In the genomic region with DNA sequence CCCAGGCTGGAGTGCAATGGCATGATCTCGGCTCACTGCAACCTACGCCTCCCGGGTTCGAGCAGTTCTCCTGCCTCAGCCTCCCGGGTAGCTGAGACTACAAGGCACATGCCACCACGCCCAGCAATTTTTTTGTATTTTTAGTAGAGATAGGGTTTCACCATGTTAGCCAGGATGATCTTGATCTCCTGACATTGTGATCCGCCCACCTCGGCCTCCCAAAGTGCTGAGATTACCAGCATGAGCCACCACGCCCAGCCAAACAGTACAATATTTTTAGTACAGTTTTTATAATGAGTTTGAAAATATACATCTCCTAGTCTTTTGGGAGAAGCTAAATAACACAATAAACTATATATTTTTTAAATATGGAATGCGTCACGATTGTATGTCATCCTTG, we compare ENCODE assay signal across 12 cellular contexts. TPM values are rescaled to one million over a fixed set of nuclear protein-coding genes. Genes with fewer than 3 reads are reported as not detected.
"Had no signal": no experiment of that assay in that cellular context is flagged by ENCODE, and none has a peak within 500 bp of the region (broad histone marks: within the 10 kb centered on the region; RNA-seq: fewer than 3 reads in every experiment).

No MANE protein-coding gene starts in this region.

RNA-seq across cellular contexts. Expression of a gene that starts 46.9 kb away (rescaled TPM):
- total RNA-seq: activated B cell treated with CpG ODN at 0.5 μM for 24 hours; activated CD4-positive, alpha-beta memory T cell treated with anti-CD3 and anti-CD28 coated beads for 36 hours; activated CD4-positive, alpha-beta memory T cell treated with anti-CD3 and anti-CD28 coated beads, Interleukin-2, amount 10 ng/mL, durations not matched to agents 7 days and 5 days; activated CD4-positive, alpha-beta T cell treated with anti-CD3 and anti-CD28 coated beads, Interleukin-2, amount 10 ng/mL, durations not matched to agents 24 days and 14 days; activated CD4-positive, alpha-beta T cell treated with anti-CD3 and anti-CD28 coated beads, Interleukin-2, amount 10 ng/mL, durations not matched to agents 7 days and 5 days; activated CD8-positive, alpha-beta memory T cell treated with anti-CD3 and anti-CD28 coated beads for 36 hours; activated CD8-positive, alpha-beta memory T cell treated with anti-CD3 and anti-CD28 coated beads, Interleukin-2, amount 10 ng/mL, durations not matched to agents 7 days and 5 days; activated CD8-positive, alpha-beta T cell treated with anti-CD3 and anti-CD28 coated beads for 36 hours; activated CD8-positive, alpha-beta T cell treated with anti-CD3 and anti-CD28 coated beads, Interleukin-2, amount 10 ng/mL, durations not matched to agents 7 days and 5 days; T-helper 1 cell treated with Interleukin-12 subunit alpha and Interleukin-12 subunit beta and Interleukin-4 antibody, amounts not matched to agents 30 ng/mL and 1 ng/mL, for 36 hours; T-helper 17 cell; T-helper 2 cell treated with Interferon-gamma antibody and Interleukin-4, amounts not matched to agents 100 ng/mL and 5 ng/mL, for 36 hours had no signal
